ENCODE assay signal across 32 cellular contexts in genomic region chr17:73315481-73315880, GRCh38. TPM values are rescaled to one million over a fixed set of nuclear protein-coding genes. Genes with fewer than 3 reads are reported as not detected.
"Had no signal": no experiment of that assay in that cellular context is flagged by ENCODE, and none has a peak within 500 bp of the region (broad histone marks: within the 10 kb centered on the region; RNA-seq: fewer than 3 reads in every experiment).

No MANE protein-coding gene starts in this region.

- H3K36me3 Mint-ChIP-seq: activated naive CD8-positive, alpha-beta T cell treated with anti-CD3 and anti-CD28 coated beads, Interleukin-2, amount 10 ng/mL, durations not matched to agents 7 days and 5 days; brain; IgD-negative memory B cell had no signal

- H3K27me3 Mint-ChIP-seq: activated CD8-positive, alpha-beta T cell treated with anti-CD3 and anti-CD28 coated beads for 36 hours; activated T-helper 17 cell treated with anti-CD3 and anti-CD28 coated beads, Interleukin-2, amount 50 U/mL, for 72 hours; IgD-negative memory B cell had no signal

- H3K27ac Mint-ChIP-seq: activated CD4-positive, alpha-beta T cell treated with anti-CD3 and anti-CD28 coated beads, Interleukin-2, amount 10 ng/mL, durations not matched to agents 24 days and 14 days; activated CD8-positive, alpha-beta T cell treated with anti-CD3 and anti-CD28 coated beads for 36 hours; activated naive CD8-positive, alpha-beta T cell treated with anti-CD3 and anti-CD28 coated beads, Interleukin-2, amount 10 ng/mL, durations not matched to agents 7 days and 5 days; activated T-cell treated with anti-CD3 and anti-CD28 coated beads, Interleukin-2, amount 50 U/mL, for 72 hours; activated T-helper 17 cell treated with anti-CD3 and anti-CD28 coated beads, Interleukin-2, amount 50 U/mL, for 72 hours; T-helper 2 cell treated with Interferon-gamma antibody and Interleukin-4, amounts not matched to agents 5 μg/mL and 100 μg/mL, for 36 hours had no signal

- H3K4me1 Mint-ChIP-seq: activated CD4-positive, alpha-beta T cell treated with anti-CD3 and anti-CD28 coated beads, Interleukin-2, amount 10 ng/mL, durations not matched to agents 24 days and 14 days; activated naive CD8-positive, alpha-beta T cell treated with anti-CD3 and anti-CD28 coated beads, Interleukin-2, amount 10 ng/mL, durations not matched to agents 7 days and 5 days; activated T-helper 17 cell treated with anti-CD3 and anti-CD28 coated beads, Interleukin-2, amount 50 U/mL, for 72 hours had no signal

- H3K9me3 Mint-ChIP-seq: activated CD4-positive, alpha-beta T cell treated with anti-CD3 and anti-CD28 coated beads, Interleukin-2, amount 10 ng/mL, durations not matched to agents 24 days and 14 days; activated CD8-positive, alpha-beta T cell treated with anti-CD3 and anti-CD28 coated beads for 36 hours; activated naive CD8-positive, alpha-beta T cell treated with anti-CD3 and anti-CD28 coated beads, Interleukin-2, amount 10 ng/mL, durations not matched to agents 7 days and 5 days; activated T-cell treated with anti-CD3 and anti-CD28 coated beads, Interleukin-2, amount 50 U/mL, for 72 hours; activated T-helper 17 cell treated with anti-CD3 and anti-CD28 coated beads, Interleukin-2, amount 50 U/mL, for 72 hours; IgD-negative memory B cell; T-helper 2 cell treated with Interferon-gamma antibody and Interleukin-4, amounts not matched to agents 5 μg/mL and 100 μg/mL, for 36 hours had no signal

- ATAC-seq: activated CD8-positive, alpha-beta T cell treated with anti-CD3 and anti-CD28 coated beads for 36 hours; activated T-cell treated with anti-CD3 and anti-CD28 coated beads, Interleukin-2, amount 50 U/mL, for 72 hours; activated T-helper 17 cell treated with anti-CD3 and anti-CD28 coated beads, Interleukin-2, amount 50 U/mL, for 72 hours; PC-3 had no signal

- FAIRE-seq: RCC 7860, TTC549 had no signal

- DNase-seq: activated CD4-positive, alpha-beta T cell treated with anti-CD3 and anti-CD28 coated beads, Interleukin-2, amount 10 ng/mL, durations not matched to agents 24 days and 14 days; activated CD4-positive, alpha-beta T cell treated with anti-CD3 and anti-CD28 coated beads, Interleukin-2, amount 50 U/mL, for 4 hours; activated CD8-positive, alpha-beta T cell treated with anti-CD3 and anti-CD28 coated beads for 36 hours; activated effector memory CD4-positive, alpha-beta T cell treated with anti-CD3 and anti-CD28 coated beads, Interleukin-2, amount 50 U/mL, for 16 hours; activated naive CD4-positive, alpha-beta T cell; activated naive CD4-positive, alpha-beta T cell treated with anti-CD3 and anti-CD28 coated beads, Interleukin-2, amount 50 U/mL, for 16 hours; activated naive CD8-positive, alpha-beta T cell treated with anti-CD3 and anti-CD28 coated beads, Interleukin-2, amount 10 ng/mL, durations not matched to agents 7 days and 5 days; activated T-cell treated with anti-CD3 and anti-CD28 coated beads, Interleukin-2, amount 50 U/mL, for 1 hour; activated T-cell treated with anti-CD3 and anti-CD28 coated beads, Interleukin-2, amount 50 U/mL, for 72 hours; central memory CD4-positive, alpha-beta T cell; Karpas-422; KBM-7; NCI-H1048; NCI-H1105 treated with DMSO at 0.1 percent for 48 hours; NCI-H1436; NCI-H1694; NCI-H2029; NCI-H510A; NCI-H69; NK-92 treated with Interleukin-12 subunit alpha and Interleukin-12 subunit beta, amount 100 ng/mL, for 24 hours; PC-3; Right ventricle myocardium superior; SW 1271; T-helper 1 cell had no signal

- H3K4me3 Mint-ChIP-seq: activated CD4-positive, alpha-beta T cell treated with anti-CD3 and anti-CD28 coated beads, Interleukin-2, amount 10 ng/mL, durations not matched to agents 24 days and 14 days; activated CD8-positive, alpha-beta T cell treated with anti-CD3 and anti-CD28 coated beads for 36 hours; activated naive CD8-positive, alpha-beta T cell treated with anti-CD3 and anti-CD28 coated beads, Interleukin-2, amount 10 ng/mL, durations not matched to agents 7 days and 5 days; activated T-cell treated with anti-CD3 and anti-CD28 coated beads, Interleukin-2, amount 50 U/mL, for 72 hours; activated T-helper 17 cell treated with anti-CD3 and anti-CD28 coated beads, Interleukin-2, amount 50 U/mL, for 72 hours; T-helper 2 cell treated with Interferon-gamma antibody and Interleukin-4, amounts not matched to agents 5 μg/mL and 100 μg/mL, for 36 hours had no signal

RNA-seq across cellular contexts. Expression of gene CPSF4L, which starts 53.8 kb away (rescaled TPM):
- total RNA-seq: activated CD4-positive, alpha-beta T cell treated with anti-CD3 and anti-CD28 coated beads, Interleukin-2, amount 10 ng/mL, durations not matched to agents 24 days and 14 days; activated CD8-positive, alpha-beta memory T cell treated with anti-CD3 and anti-CD28 coated beads for 36 hours; activated CD8-positive, alpha-beta T cell treated with anti-CD3 and anti-CD28 coated beads for 36 hours; activated naive CD8-positive, alpha-beta T cell treated with anti-CD3 and anti-CD28 coated beads, Interleukin-2, amount 10 ng/mL, durations not matched to agents 7 days and 5 days; activated T-cell treated with anti-CD3 and anti-CD28 coated beads, Interleukin-2, amount 50 U/mL, for 72 hours; activated T-helper 17 cell treated with anti-CD3 and anti-CD28 coated beads, Interleukin-2, amount 50 U/mL, for 72 hours; MCF 10A; PC-3; Right ventricle myocardium superior had no signal
- polyA plus RNA-seq: IgD-negative memory B cell had no signal
